ENCODE assay signal across 8 cellular contexts in the genomic region with DNA sequence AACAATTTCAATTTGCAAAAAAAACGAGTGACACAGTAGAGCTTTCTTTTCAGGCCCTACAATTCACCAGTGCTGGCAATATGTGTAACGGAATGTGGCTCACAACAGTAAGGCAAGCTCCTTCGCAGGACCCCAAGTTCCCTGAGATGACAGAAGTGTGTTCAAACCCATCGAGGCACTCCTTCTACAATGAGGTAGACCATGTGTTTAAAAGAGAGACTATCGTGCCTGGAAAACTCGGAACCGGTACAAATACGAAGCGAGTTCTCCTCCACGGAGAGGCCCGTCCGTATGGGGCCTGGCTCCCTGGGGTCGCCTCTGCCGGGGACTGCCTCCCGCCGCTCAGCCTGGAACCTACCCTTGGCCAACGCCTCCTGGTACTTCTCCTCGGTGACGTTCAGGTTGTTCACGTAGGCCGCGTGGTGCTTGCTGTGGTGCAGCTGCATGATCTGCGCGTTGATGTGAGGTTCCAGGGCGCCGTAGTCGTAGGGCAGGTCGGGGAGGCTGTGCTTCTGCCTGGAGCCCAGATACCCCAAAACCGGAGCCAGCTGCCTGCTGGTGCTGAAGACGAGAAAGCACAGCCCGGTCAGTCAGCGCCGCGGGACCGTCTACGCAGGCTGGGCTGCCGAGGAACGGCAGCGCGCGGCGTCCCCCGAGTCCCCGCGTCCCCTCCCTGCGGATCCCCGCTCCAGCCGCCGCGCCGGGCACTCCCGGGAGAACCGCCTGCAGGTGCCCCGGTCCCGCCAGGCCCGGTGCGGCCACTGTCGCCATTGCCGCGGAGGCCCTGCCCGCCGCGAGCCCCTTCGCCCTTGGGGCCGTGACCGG. TPM values are rescaled to one million over a fixed set of nuclear protein-coding genes. Genes with fewer than 3 reads are reported as not detected.
DNase-seq lines count a peak whose midpoint lies in the region; ATAC-seq and TF ChIP-seq lines count a peak whose summit lies in the region.

No MANE protein-coding gene starts in this region.

- peak overlapping the region; percentile 65 for H3K4me2 ChIP-seq in fibroblast of lung (ENCODE audit: extremely low read depth, insufficient read depth, low read length)

- no peaks in the 10 kb centered on the region for H3K36me3 Mint-ChIP-seq in natural killer cell
- H3K36me3 Mint-ChIP-seq in stimulated activated naive CD8-positive, alpha-beta T cell treated with anti-CD3 and anti-CD28 coated beads, Interleukin-15, Interleukin-2, amounts not matched to agents 100 ng/mL and 50 ng/mL, for 24 hours (ENCODE audit: low read depth) = peaks cover 27% of the 10 kb centered on the region

- no peaks in the 10 kb centered on the region for H3K9me3 ChIP-seq in fibroblast of lung (ENCODE audit: control insufficient read depth, insufficient read depth, low read depth, low read length)

- H3K4me3 ChIP-seq in AG09309 (ENCODE audit: control insufficient read depth, low read depth, low read length) (peak overlapping the region; percentile 75), fibroblast of lung (replicated peaks in 1 of 4; ENCODE audit: control extremely low read depth in 1 of 4, insufficient read depth in 1 of 4, low read depth in 3 of 4, low read length in 4 of 4) (peak overlapping the region; percentile 70 to 93 (median 80))

- peak overlapping the region; percentile 89 for H3K27ac ChIP-seq in fibroblast of lung (ENCODE audit: insufficient read depth, low read length)

- no peaks in the 10 kb centered on the region for H3K36me3 ChIP-seq in fibroblast of lung (ENCODE audit: control insufficient read depth, insufficient read depth, low read length)

- no peaks in the 10 kb centered on the region for H3K27me3 Mint-ChIP-seq in natural killer cell (ENCODE audit: low read depth in 2 of 2)
- no peaks in the 10 kb centered on the region for H3K27me3 Mint-ChIP-seq in stimulated activated naive CD8-positive, alpha-beta T cell treated with anti-CD3 and anti-CD28 coated beads, Interleukin-15, Interleukin-2, amounts not matched to agents 100 ng/mL and 50 ng/mL, for 24 hours

- DNase-seq in AG09309 (ENCODE audit: low read depth) (no peak), NOMO-1 treated with dmso at 0.1 percent for 144 hours (lab: John Stamatoyannopoulos, UW; ENCODE audit: unreplicated experiment) (peak; percentile 20), fibroblast of lung (ENCODE audit: low read depth in 2 of 2) (peak; percentile 47 to 60), natural killer cell (peak; percentile 43)
- peak; percentile 74 to 78 for DNase-seq in activated T-cell treated with anti-CD3 and anti-CD28 coated beads, Interleukin-2, amount 50 U/mL, for 48 hours

- ATAC-seq in GM19035 (IDR thresholded peaks at IDR 0.05; ENCODE audit: unreplicated experiment) = peak; percentile 38
- ATAC-seq in HG03196 (IDR thresholded peaks at IDR 0.05; ENCODE audit: unreplicated experiment) = peak; percentile 29
- peak; percentile 27 to 41 (median 30) for ATAC-seq in natural killer cell

- peaks cover 21% of the 10 kb centered on the region for H3K79me2 ChIP-seq in fibroblast of lung (ENCODE audit: control insufficient read depth, insufficient read depth, low read length)

- peak overlapping the region; percentile 67 for H2AFZ ChIP-seq in fibroblast of lung (ENCODE audit: low read length)

- peaks cover 32 to 36% of the 10 kb centered on the region in 2 donors for H3K4me1 Mint-ChIP-seq in natural killer cell
- peaks cover 56% of the 10 kb centered on the region for H3K4me1 Mint-ChIP-seq in stimulated activated naive CD8-positive, alpha-beta T cell treated with anti-CD3 and anti-CD28 coated beads, Interleukin-15, Interleukin-2, amounts not matched to agents 100 ng/mL and 50 ng/mL, for 24 hours (ENCODE audit: low read depth)

- no peaks in the 10 kb centered on the region for H3K9me3 Mint-ChIP-seq in natural killer cell
- H3K9me3 Mint-ChIP-seq in stimulated activated naive CD8-positive, alpha-beta T cell treated with anti-CD3 and anti-CD28 coated beads, Interleukin-15, Interleukin-2, amounts not matched to agents 100 ng/mL and 50 ng/mL, for 24 hours = no peaks in the 10 kb centered on the region

- intact Hi-C loops in natural killer cell (cut with micrococcal nuclease) = loop anchor here (1.0 to 10.0 kb wide), 4 partner anchors 34 to 282 kb away; a partner anchor contains a TSS

- peak overlapping the region; percentile 83 for H3K9ac ChIP-seq in fibroblast of lung (ENCODE audit: insufficient read depth, low read length)

- no peaks in the 10 kb centered on the region for H3K27me3 ChIP-seq in fibroblast of lung (ENCODE audit: control insufficient read depth, insufficient read depth, low read length)

- H4K20me1 ChIP-seq in fibroblast of lung (ENCODE audit: control insufficient read depth, extremely low read depth, insufficient read depth, low read length) = no peaks in the 10 kb centered on the region

- H3K27ac Mint-ChIP-seq in natural killer cell = peak overlapping the region; percentile 58 to 90
- peak overlapping the region; percentile 92 for H3K27ac Mint-ChIP-seq in stimulated activated naive CD8-positive, alpha-beta T cell treated with anti-CD3 and anti-CD28 coated beads, Interleukin-15, Interleukin-2, amounts not matched to agents 100 ng/mL and 50 ng/mL, for 24 hours

- no peak for TF ChIP-seq CTCF in AG09309 (IDR thresholded peaks at IDR 0.05; ENCODE audit: control insufficient read depth, insufficient read depth, low read depth, low read length, missing control alignments)
- TF ChIP-seq CTCF in fibroblast of lung (conservative IDR thresholded peaks at IDR 0.05 in 1 of 2, IDR thresholded peaks at IDR 0.05 in 1 of 2; ENCODE audit: low read depth in 1 of 2, low read length in 2 of 2) = no peak
- no peak for TF ChIP-seq CTCF in natural killer cell (IDR thresholded peaks at IDR 0.05)

- peak overlapping the region; percentile 90 for H3K4me3 Mint-ChIP-seq in natural killer cell
- H3K4me3 Mint-ChIP-seq in stimulated activated naive CD8-positive, alpha-beta T cell treated with anti-CD3 and anti-CD28 coated beads, Interleukin-15, Interleukin-2, amounts not matched to agents 100 ng/mL and 50 ng/mL, for 24 hours = peak overlapping the region; percentile 95

- H3K4me1 ChIP-seq in fibroblast of lung (ENCODE audit: control insufficient read depth, extremely low read depth, insufficient read depth, low read length) = peaks cover 8% of the 10 kb centered on the region

RNA-seq across cellular contexts. Expression of a gene that starts 0.5 kb away (rescaled TPM):
- total RNA-seq in fibroblast of lung (1,311 and 1,558 TPM in 2 replicates), natural killer cell (100 to 1,000 TPM in 2 of 3 donors, 10 to 100 TPM in 1; 81.3 to 156 (median 138) TPM)
- polyA plus RNA-seq in fibroblast of lung = 96.1 and 124 TPM in 2 replicates
- 112 and 116 TPM in 2 replicates for polyA plus RNA-seq in fibroblast of lung (2012)
- 41.1 and 54.6 TPM in 2 replicates for polyA minus RNA-seq in fibroblast of lung (ENCODE audit: low replicate concordance)

RNA-seq across cellular contexts. Expression of a gene that starts 34.8 kb away (rescaled TPM):
- 124 and 137 TPM in 2 replicates for total RNA-seq in fibroblast of lung
- 52.7 and 63.0 TPM in 2 replicates for polyA plus RNA-seq in fibroblast of lung
- polyA plus RNA-seq in fibroblast of lung (2012) = 66.4 and 70.6 TPM in 2 replicates
- polyA minus RNA-seq in fibroblast of lung (ENCODE audit: low replicate concordance) = 9.4 and 15.1 TPM in 2 replicates
- 100 to 1,000 TPM; 141 to 167 (median 164) TPM for total RNA-seq in natural killer cell
